In genomic region chr12:49059385-49060232, GRCh38 we compare ENCODE assay signal across 1 cellular context.
A peak's percentile ranks its signal among the peaks of the same experiment; 100 is the strongest.
TF ChIP-seq lines count a peak whose summit lies in the region.

No MANE protein-coding gene starts in this region.

TF ChIP-seq in GM12878, 131 proteins besides CTCF, POLR2A, EP300 and RAD21:
- no peak for TF ChIP-seq PML (IDR thresholded peaks at IDR 0.05; ENCODE audit: low read length)
- TF ChIP-seq, protein P1, sequence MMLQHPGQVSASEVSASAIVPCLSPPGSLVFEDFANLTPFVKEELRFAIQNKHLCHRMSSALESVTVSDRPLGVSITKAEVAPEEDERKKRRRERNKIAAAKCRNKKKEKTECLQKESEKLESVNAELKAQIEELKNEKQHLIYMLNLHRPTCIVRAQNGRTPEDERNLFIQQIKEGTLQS (IDR thresholded peaks at IDR 0.05; ENCODE audit: borderline replicate concordance, extremely low read depth, low read depth, low read length), result no peak
- TF ChIP-seq GATAD2B (conservative IDR thresholded peaks at IDR 0.05; ENCODE audit: low read depth), result peak; percentile 17
- peak; percentile 65; the same call in 1 of the 2 replicates for TF ChIP-seq TCF7 (IDR thresholded peaks at IDR 0.05; ENCODE audit: borderline replicate concordance)
- peak; percentile 40; the same call in 1 of the 2 replicates for TF ChIP-seq BACH1 (IDR thresholded peaks at IDR 0.05; ENCODE audit: borderline replicate concordance)
- peak; percentile 20; the same call in 1 of the 2 replicates for TF ChIP-seq NKRF (conservative IDR thresholded peaks at IDR 0.05)
- 0 out of 2 replicates have a peak, but pooled peaks have one; percentile 5 for TF ChIP-seq ASH2L (IDR thresholded peaks at IDR 0.05; ENCODE audit: borderline replicate concordance, low read depth)
- TF ChIP-seq, protein P2, sequence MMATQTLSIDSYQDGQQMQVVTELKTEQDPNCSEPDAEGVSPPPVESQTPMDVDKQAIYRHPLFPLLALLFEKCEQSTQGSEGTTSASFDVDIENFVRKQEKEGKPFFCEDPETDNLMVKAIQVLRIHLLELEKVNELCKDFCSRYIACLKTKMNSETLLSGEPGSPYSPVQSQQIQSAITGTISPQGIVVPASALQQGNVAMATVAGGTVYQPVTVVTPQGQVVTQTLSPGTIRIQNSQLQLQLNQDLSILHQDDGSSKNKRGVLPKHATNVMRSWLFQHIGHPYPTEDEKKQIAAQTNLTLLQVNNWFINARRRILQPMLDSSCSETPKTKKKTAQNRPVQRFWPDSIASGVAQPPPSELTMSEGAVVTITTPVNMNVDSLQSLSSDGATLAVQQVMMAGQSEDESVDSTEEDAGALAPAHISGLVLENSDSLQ (IDR thresholded peaks at IDR 0.05), result no peak
- 0 out of 2 replicates have a peak, but pooled peaks have one; percentile 13 for TF ChIP-seq NR2F1 (conservative IDR thresholded peaks at IDR 0.05)
- no peak for TF ChIP-seq ZBTB4 (CRISPR knock-in tag; IDR thresholded peaks at IDR 0.05)
